In genomic region chr1:203388683-203389082, GRCh38 we compare ENCODE assay signal across 19 cellular contexts.
"Had no signal": no experiment of that assay in that cellular context is flagged by ENCODE, and none has a peak within 500 bp of the region (broad histone marks: within the 10 kb centered on the region; RNA-seq: fewer than 3 reads in every experiment).

No MANE protein-coding gene starts in this region.

- H3K27me3 ChIP-seq: colonic mucosa, gastroesophageal sphincter, heart left ventricle, hepatocyte had no signal

- H3K9me3 ChIP-seq: colonic mucosa, left lung, lower lobe of right lung, mucosa of descending colon had no signal

- H3K36me3 ChIP-seq: colonic mucosa, gastroesophageal sphincter, heart left ventricle, left lung, lower lobe of right lung had no signal

- H3K4me3 ChIP-seq: colonic mucosa, gastroesophageal sphincter, heart left ventricle, hepatocyte, left lung, lower lobe of right lung, mucosa of descending colon had no signal

- DNase-seq: colonic mucosa; cortex of kidney; effector CD8-positive, alpha-beta T cell; effector memory CD8-positive, alpha-beta T cell; endodermal cell; erythroblast; foreskin keratinocyte; heart left ventricle; hypothalamus; left cardiac atrium; left lung; left ventricle myocardium superior; lower lobe of right lung; mesenchymal stem cell; mucosa of descending colon; naive B cell had no signal

- H3K27ac ChIP-seq: colonic mucosa, epithelial cell of prostate, foreskin keratinocyte, gastroesophageal sphincter, heart left ventricle, hepatocyte, left lung, lower lobe of right lung had no signal
